Comparison of ENCODE assay signal across 18 cellular contexts in the genomic region with DNA sequence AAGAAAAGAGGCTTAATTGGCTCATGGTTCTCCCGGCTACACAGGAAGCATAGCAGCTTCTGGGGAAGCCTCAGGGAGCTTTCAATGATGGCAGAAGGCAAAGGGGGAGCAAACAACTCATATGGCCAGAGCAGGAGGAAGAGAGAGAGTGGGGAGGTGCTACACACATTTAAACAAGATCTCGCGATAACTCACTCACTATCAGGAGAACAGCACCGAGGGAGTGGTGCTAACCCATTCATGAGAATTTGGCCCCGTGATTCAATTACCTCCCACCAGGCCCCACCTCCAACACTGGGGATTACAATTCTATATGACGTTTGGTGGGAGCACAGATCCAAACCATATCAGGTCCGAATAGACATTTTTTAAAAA. TPM values are rescaled to one million over a fixed set of nuclear protein-coding genes. Genes with fewer than 3 reads are reported as not detected.
DNase-seq lines count a peak whose midpoint lies in the region; ATAC-seq and TF ChIP-seq lines count a peak whose summit lies in the region.
"Had no signal": no experiment of that assay in that cellular context is flagged by ENCODE, and none has a peak within 500 bp of the region (broad histone marks: within the 10 kb centered on the region; RNA-seq: fewer than 3 reads in every experiment).

No MANE protein-coding gene starts in this region.

- no TSS peak for BruUV-seq in Caco-2 (replicated peaks; lab: Mats Ljungman, UMichigan)

- H3K27me3 ChIP-seq in Caco-2 (replicated peaks; ENCODE audit: control insufficient read depth, insufficient read depth, low read length) = no peaks in the 10 kb centered on the region
- no peaks in the 10 kb centered on the region for H3K27me3 ChIP-seq in fibroblast of lung (ENCODE audit: control insufficient read depth, insufficient read depth, low read length)
- no peaks in the 10 kb centered on the region for H3K27me3 ChIP-seq in psoas muscle (ENCODE audit: insufficient read depth in 3 of 3, low read length in 2 of 3)
- H3K27me3 ChIP-seq: stomach had no signal

- CTCF ChIA-PET in Caco-2 (lab: Charles Lee) = interaction anchor here (1.0 to 1.9 kb wide), 4 partner anchors 11 to 27 kb away, joined by 3 to 6 read pairs (median 4); no protein-coding TSS in a partner anchor

- H3K9me3 Mint-ChIP-seq in Caco-2 (ENCODE audit: unreplicated experiment) = peaks cover 9% of the 10 kb centered on the region

- H3K9ac ChIP-seq in fibroblast of lung (ENCODE audit: insufficient read depth, low read length) = no peak overlapping the region

- H3K36me3 ChIP-seq in Caco-2 (ENCODE audit: control insufficient read depth, insufficient read depth, low read length) (no peaks in the 10 kb centered on the region), fibroblast of lung (ENCODE audit: control insufficient read depth, insufficient read depth, low read length) (no peaks in the 10 kb centered on the region), psoas muscle (ENCODE audit: insufficient read depth in 1 of 2, low read depth in 1 of 2) (no peaks in the 10 kb centered on the region)
- H3K36me3 ChIP-seq: stomach had no signal

- no peaks in the 10 kb centered on the region for H3K9me3 ChIP-seq in Caco-2
- no peaks in the 10 kb centered on the region for H3K9me3 ChIP-seq in fibroblast of lung (ENCODE audit: control insufficient read depth, insufficient read depth, low read depth, low read length)
- H3K9me3 ChIP-seq in psoas muscle = no peaks in the 10 kb centered on the region

- H3K27ac Mint-ChIP-seq in Caco-2 (ENCODE audit: unreplicated experiment) = peak overlapping the region; percentile 78
- H3K27ac Mint-ChIP-seq: immature natural killer cell, memory B cell had no signal

- POLR2A ChIA-PET in Caco-2 (lab: Charles Lee) = no interaction called here

- H3K4me2 ChIP-seq in fibroblast of lung (ENCODE audit: extremely low read depth, insufficient read depth, low read length) = no peak overlapping the region

- in situ Hi-C loops in ACHN (cut with HindIII; ENCODE audit: low pct_ligation_motif_present, low pct_unique_long_range_greater_than_20kb, low sequenced_read_pairs) = no loop called here

- H3K4me1 Mint-ChIP-seq in Caco-2 (ENCODE audit: low read depth, unreplicated experiment) = peaks cover 22% of the 10 kb centered on the region

- no peaks in the 10 kb centered on the region for H3K79me2 ChIP-seq in fibroblast of lung (ENCODE audit: control insufficient read depth, insufficient read depth, low read length)

- intact Hi-C loops in Caco-2 (cut with micrococcal nuclease; ENCODE audit: unreplicated experiment) (loop anchor here (1.0 kb wide), 5 partner anchors 15 to 437 kb away; no protein-coding TSS in a partner anchor), psoas muscle (cut with DNase I) (no loop called here)

- no peak for ATAC-seq in psoas muscle

- no peak overlapping the region for H3K4me3 ChIP-seq in Caco-2 (ENCODE audit: low read depth, low read length)
- no peak overlapping the region for H3K4me3 ChIP-seq in fibroblast of lung (replicated peaks in 1 of 4; ENCODE audit: control extremely low read depth in 1 of 4, insufficient read depth in 1 of 4, low read depth in 3 of 4, low read length in 4 of 4)
- H3K4me3 ChIP-seq in psoas muscle = no peak overlapping the region
- H3K4me3 ChIP-seq: stomach had no signal

- no peak overlapping the region for H3K4me3 Mint-ChIP-seq in Caco-2 (ENCODE audit: unreplicated experiment)
- H3K4me3 Mint-ChIP-seq: immature natural killer cell, memory B cell had no signal

- no peak for TF ChIP-seq CTCF in Caco-2 (IDR thresholded peaks at IDR 0.05; ENCODE audit: insufficient read depth in 1 of 2, low read depth in 1 of 2, low read length in 1 of 2, severe bottlenecking in 1 of 2, unreplicated experiment in 1 of 2)
- no peak for TF ChIP-seq CTCF in fibroblast of lung (conservative IDR thresholded peaks at IDR 0.05 in 1 of 2, IDR thresholded peaks at IDR 0.05 in 1 of 2; ENCODE audit: low read depth in 1 of 2, low read length in 2 of 2)
- TF ChIP-seq CTCF in psoas muscle (IDR thresholded peaks at IDR 0.05) = no peak

- H3K27ac ChIP-seq in fibroblast of lung (ENCODE audit: insufficient read depth, low read length) (peak overlapping the region; percentile 65), psoas muscle (peak overlapping the region; percentile 73)

- peaks cover 3% of the 10 kb centered on the region for H3K27me3 Mint-ChIP-seq in Caco-2 (ENCODE audit: insufficient read depth, unreplicated experiment)

- WGBS in psoas muscle, 3 donors = 85 to 93% (median 88%) methylated on average over 7 of the region's 7 CpGs

- H3K36me3 Mint-ChIP-seq in Caco-2 (ENCODE audit: insufficient read depth, unreplicated experiment) = peaks cover 6% of the 10 kb centered on the region
- H3K36me3 Mint-ChIP-seq: immature natural killer cell had no signal

- peaks cover 16% of the 10 kb centered on the region for H3K4me1 ChIP-seq in Caco-2
- peaks cover 16% of the 10 kb centered on the region for H3K4me1 ChIP-seq in fibroblast of lung (ENCODE audit: control insufficient read depth, extremely low read depth, insufficient read depth, low read length)
- peaks cover 15% of the 10 kb centered on the region for H3K4me1 ChIP-seq in psoas muscle

- DNase-seq in Caco-2 (no peak), fibroblast of lung (ENCODE audit: low read depth in 2 of 2) (no peak), psoas muscle (no peak), ACHN (no peak), DMS114 treated with DMSO at 0.1 percent for 48 hours (lab: John Stamatoyannopoulos, UW; ENCODE audit: unreplicated experiment) (no peak), NCI-H187 treated with DMSO at 0.1 percent for 48 hours (lab: John Stamatoyannopoulos, UW) (no peak), NCI-H69 (lab: John Stamatoyannopoulos, UW) (no peak)
- DNase-seq: activated CD4-positive, alpha-beta T cell treated with anti-CD3 and anti-CD28 coated beads, Interleukin-2, amount 50 U/mL, for 48 hours; activated naive CD4-positive, alpha-beta T cell treated with anti-CD3 and anti-CD28 coated beads, Interleukin-2, amount 50 U/mL, for 16 hours; activated T-cell treated with anti-CD3 and anti-CD28 coated beads, Interleukin-2, amount 50 U/mL, for 1 hour; AML-193; immature natural killer cell; NCI-H2107 had no signal

- H4K20me1 ChIP-seq in fibroblast of lung (ENCODE audit: control insufficient read depth, extremely low read depth, insufficient read depth, low read length) = no peaks in the 10 kb centered on the region

- H2AFZ ChIP-seq in fibroblast of lung (ENCODE audit: low read length) = no peak overlapping the region

TF ChIP-seq in PFSK-1, 5 proteins besides CTCF, POLR2A, EP300 and RAD21 (continues in another document):
- TF ChIP-seq SIN3A (IDR thresholded peaks at IDR 0.05; ENCODE audit: borderline replicate concordance, insufficient read depth, low read length) = peak; percentile 48; the same call in 1 of the 2 replicates

RNA-seq across cellular contexts. Expression of a gene that starts 41.7 kb away (rescaled TPM):
- not detected in 2 replicates for total RNA-seq in Caco-2 (2022)
- polyA plus RNA-seq in PFSK-1 (2012; ENCODE audit: insufficient read length, low read depth) = 0.20 TPM
- total RNA-seq in fibroblast of lung = not detected in 2 replicates
- not detected in 2 replicates for polyA plus RNA-seq in fibroblast of lung
- not detected in 2 replicates for polyA plus RNA-seq in fibroblast of lung (2012)
- polyA minus RNA-seq in fibroblast of lung (ENCODE audit: low replicate concordance) = not detected in 2 replicates
- total RNA-seq in psoas muscle = 10 to 100 TPM in 1 of 4 donors, 1 to 10 TPM in 3; 3.5 to 17.0 (median 4.4) TPM
- 1 to 10 TPM in 2 of 3 donors, under 1 TPM in 1; 0.75 to 3.3 (median 2.6) TPM for polyA plus RNA-seq in psoas muscle
- total RNA-seq: epithelial cell of proximal tubule had no signal
- polyA plus RNA-seq: neural cell had no signal

RNA-seq across cellular contexts. Expression of a gene that starts 46.0 kb away (rescaled TPM):
- total RNA-seq in Caco-2 (2022) (107 and 120 TPM in 2 replicates), fibroblast of lung (88.3 and 111 TPM in 2 replicates), psoas muscle (100 to 1,000 TPM in 2 of 4 donors, 10 to 100 TPM in 2; 63.9 to 288 (median 129) TPM)
- polyA plus RNA-seq in PFSK-1 (2012; ENCODE audit: insufficient read length, low read depth) = 127 TPM
- polyA plus RNA-seq in fibroblast of lung (70.2 and 70.4 TPM in 2 replicates), psoas muscle (100 to 1,000 TPM in 1 of 3 donors, 10 to 100 TPM in 2; 76.9 to 121 (median 79.9) TPM)
- polyA plus RNA-seq in fibroblast of lung (2012) = 140 and 176 TPM in 2 replicates
- 374 and 479 TPM in 2 replicates for polyA minus RNA-seq in fibroblast of lung (ENCODE audit: low replicate concordance)

RNA-seq across cellular contexts. Expression of a gene that starts 57.0 kb away (rescaled TPM):
- 206 and 212 TPM in 2 replicates for total RNA-seq in Caco-2 (2022)
- polyA plus RNA-seq in PFSK-1 (2012; ENCODE audit: insufficient read length, low read depth) = 268 TPM
- total RNA-seq in fibroblast of lung = 52.7 and 55.0 TPM in 2 replicates
- 94.1 and 173 TPM in 2 replicates for polyA plus RNA-seq in fibroblast of lung
- polyA plus RNA-seq in fibroblast of lung (2012) = 83.3 and 143 TPM in 2 replicates
- 193 and 444 TPM in 2 replicates for polyA minus RNA-seq in fibroblast of lung (ENCODE audit: low replicate concordance)
- total RNA-seq in psoas muscle = 10 to 100 TPM; 69.0 to 94.0 (median 82.4) TPM
- polyA plus RNA-seq in psoas muscle = 100 to 1,000 TPM; 101 to 138 (median 125) TPM

RNA-seq across cellular contexts. Expression of a gene that starts 59.4 kb away (rescaled TPM):
- not detected in 2 replicates for total RNA-seq in Caco-2 (2022)
- not detected for polyA plus RNA-seq in PFSK-1 (2012; ENCODE audit: insufficient read length, low read depth)
- total RNA-seq in fibroblast of lung = not detected in 2 replicates
- not detected in 2 replicates for polyA plus RNA-seq in fibroblast of lung
- polyA plus RNA-seq in fibroblast of lung (2012) = not detected in 2 replicates
- not detected in 2 replicates for polyA minus RNA-seq in fibroblast of lung (ENCODE audit: low replicate concordance)
- under 1 TPM; 0.40 to 0.90 (median 0.43) TPM for total RNA-seq in psoas muscle
- polyA plus RNA-seq in psoas muscle = under 1 TPM; 0.21 to 0.60 (median 0.30) TPM
- total RNA-seq: epithelial cell of proximal tubule had no signal
- polyA plus RNA-seq: immature natural killer cell, neural cell, stomach had no signal
